9 cellular contexts compared by ENCODE assay signal in the genomic region with DNA sequence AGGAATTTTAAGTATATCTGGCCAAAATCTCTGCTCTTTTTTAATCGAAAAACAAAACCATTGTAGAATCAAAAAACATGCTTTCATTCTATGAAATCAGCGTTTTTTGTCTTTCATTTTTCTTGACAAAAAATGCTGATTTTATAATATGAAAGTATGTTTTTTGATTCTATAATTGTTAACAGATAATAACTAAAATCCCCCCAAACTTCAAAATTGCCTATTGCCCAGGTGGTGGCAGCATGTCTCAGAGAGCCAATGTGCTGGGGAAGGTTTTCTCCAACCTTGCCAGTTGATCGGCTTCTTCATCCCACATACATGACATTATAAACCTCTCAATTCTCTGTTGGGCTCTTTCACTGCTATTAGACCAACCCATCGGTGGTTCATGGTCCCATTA.
A peak's percentile ranks its signal among the peaks of the same experiment; 100 is the strongest.
DNase-seq lines count a peak whose midpoint lies in the region; ATAC-seq and TF ChIP-seq lines count a peak whose summit lies in the region.
"Had no signal": no experiment of that assay in that cellular context is flagged by ENCODE, and none has a peak within 500 bp of the region (broad histone marks: within the 10 kb centered on the region; RNA-seq: fewer than 3 reads in every experiment).

No MANE protein-coding gene starts in this region.

- ATAC-seq in GM18858 (IDR thresholded peaks at IDR 0.05; ENCODE audit: unreplicated experiment), result no peak
- no peak for ATAC-seq in GM21367 (IDR thresholded peaks at IDR 0.05; ENCODE audit: unreplicated experiment)

- H3K9me3 Mint-ChIP-seq in nephron, result no peaks in the 10 kb centered on the region

- H3K4me3 Mint-ChIP-seq in nephron, result peak overlapping the region in 2 of 3 experiments; percentile 18 to 21
- H3K4me3 Mint-ChIP-seq: activated naive CD8-positive, alpha-beta T cell treated with anti-CD3 and anti-CD28 coated beads for 36 hours had no signal

- peaks cover 18% of the 10 kb centered on the region for H3K4me1 Mint-ChIP-seq in nephron

- H3K27me3 Mint-ChIP-seq in nephron (ENCODE audit: low read depth), result no peaks in the 10 kb centered on the region
- H3K27me3 Mint-ChIP-seq: activated naive CD8-positive, alpha-beta T cell treated with anti-CD3 and anti-CD28 coated beads for 36 hours had no signal

- peak overlapping the region in 2 of 3 experiments; percentile 11 to 12 for H3K27ac Mint-ChIP-seq in nephron
- H3K27ac Mint-ChIP-seq: activated naive CD8-positive, alpha-beta T cell treated with anti-CD3 and anti-CD28 coated beads for 36 hours had no signal

- DNase-seq in EH (ENCODE audit: low read depth), result peak; percentile 55
- peak; percentile 42 for DNase-seq in KBM-7
- DNase-seq in cardiac fibroblast (ENCODE audit: low read depth in 2 of 2), result peak; percentile 69 to 71
- no peak for DNase-seq in activated CD4-positive, alpha-beta T cell treated with anti-CD3 and anti-CD28 coated beads, Interleukin-2, amount 50 U/mL, for 48 hours
- DNase-seq in activated CD4-positive, alpha-beta T cell treated with anti-CD3 and anti-CD28 coated beads, Interleukin-2, amount 50 U/mL, for 1 hour, result no peak
- DNase-seq: activated naive CD8-positive, alpha-beta T cell treated with anti-CD3 and anti-CD28 coated beads for 36 hours had no signal

- H3K4me3 ChIP-seq in cardiac fibroblast (replicated peaks in 1 of 2; ENCODE audit: low read depth in 2 of 2, low read length in 2 of 2), result no peak overlapping the region

- H3K36me3 Mint-ChIP-seq in nephron (ENCODE audit: low read depth), result peaks cover 21% of the 10 kb centered on the region

- TF ChIP-seq CTCF in cardiac fibroblast (IDR thresholded peaks at IDR 0.05; ENCODE audit: low read depth, low read length) (peak; percentile 37), nephron (IDR thresholded peaks at IDR 0.05; ENCODE audit: unreplicated experiment in 3 of 3) (peak in 2 of 3 experiments; percentile 27 to 46)

- in situ Hi-C loops in KBM-7 (cut with MboI; ENCODE audit: low pct_unique_long_range_greater_than_20kb, low sequenced_read_pairs), result no loop called here

Comparison
In these comparisons a context has a peak if more than half of its experiments do, and no peak if none do; other contexts are left out.
1. DNase-seq: peak in EH (single experiment), KBM-7 (single experiment) and cardiac fibroblast (2 of 2); none in activated CD4-positive, alpha-beta T cell treated with anti-CD3 and anti-CD28 coated beads, Interleukin-2, amount 50 U/mL, for 48 hours (0 of 2) and activated CD4-positive, alpha-beta T cell treated with anti-CD3 and anti-CD28 coated beads, Interleukin-2, amount 50 U/mL, for 1 hour (single experiment).